ENCODE assay signal across 19 cellular contexts in the genomic region with DNA sequence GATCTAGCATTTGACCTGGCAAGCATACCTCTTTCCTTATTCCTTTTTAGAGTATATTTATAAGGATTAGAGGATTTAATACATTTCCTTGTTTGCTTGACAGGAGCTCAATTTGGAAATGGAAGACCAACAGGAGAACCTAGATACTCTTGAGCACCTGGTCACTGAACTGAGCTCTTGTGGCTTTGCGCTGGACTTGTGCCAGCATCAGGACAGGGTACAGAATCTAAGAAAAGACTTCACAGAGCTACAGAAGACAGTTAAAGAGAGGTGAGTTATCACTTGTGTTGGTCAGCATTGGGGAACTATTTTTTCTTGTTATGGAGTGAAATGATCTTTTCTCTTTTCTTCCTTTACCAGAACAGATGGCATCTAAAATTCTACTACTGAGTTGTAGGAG.
"Had no signal": no experiment of that assay in that cellular context is flagged by ENCODE, and none has a peak within 500 bp of the region (broad histone marks: within the 10 kb centered on the region; RNA-seq: fewer than 3 reads in every experiment).

No MANE protein-coding gene starts in this region.

- H3K9me3 Mint-ChIP-seq: activated CD4-positive, alpha-beta memory T cell treated with anti-CD3 and anti-CD28 coated beads, Interleukin-2, amount 10 ng/mL, durations not matched to agents 7 days and 5 days; activated naive CD8-positive, alpha-beta T cell treated with anti-CD3 and anti-CD28 coated beads for 36 hours; activated T-helper 1 cell treated with anti-CD3 and anti-CD28 coated beads, Interleukin-12 subunit alpha, Interleukin-12 subunit beta, Interleukin-2, Interleukin-4 antibody, amounts not matched to agents 30 ng/mL and 10 ng/mL and 1 ng/mL, durations not matched to agents 14 hours and 24 hours and 36 hours; dendritic cell treated with granulocyte-macrophage colony-stimulating factor and Interleukin-4, amounts not matched to agents 40 ng/mL and 50 ng/mL, for 4 days; effector memory CD8-positive, alpha-beta T cell; mesothelial cell of epicardium; stimulated activated memory B cell treated with anti-CD40 and anti-IgM and Interleukin-4, amounts not matched to agents 10 μg/mL and 1 μg/mL and 100 μg/mL, for 72 hours had no signal

- H3K4me3 ChIP-seq: heart right ventricle, lung, SJSA1, upper lobe of left lung had no signal

- H3K27ac ChIP-seq: epithelial cell of prostate, heart right ventricle, SJSA1 had no signal

- H3K4me1 Mint-ChIP-seq: activated CD4-positive, alpha-beta memory T cell treated with anti-CD3 and anti-CD28 coated beads, Interleukin-2, amount 10 ng/mL, durations not matched to agents 7 days and 5 days; activated naive CD8-positive, alpha-beta T cell treated with anti-CD3 and anti-CD28 coated beads for 36 hours; mesothelial cell of epicardium; stimulated activated memory B cell treated with anti-CD40 and anti-IgM and Interleukin-4, amounts not matched to agents 10 μg/mL and 1 μg/mL and 100 μg/mL, for 72 hours had no signal

- DNase-seq: activated CD4-positive, alpha-beta memory T cell treated with anti-CD3 and anti-CD28 coated beads, Interleukin-2, amount 10 ng/mL, durations not matched to agents 7 days and 5 days; activated CD4-positive, alpha-beta T cell treated with anti-CD3 and anti-CD28 coated beads for 4 hours; activated CD8-positive, alpha-beta memory T cell treated with anti-CD3 and anti-CD28 coated beads, Interleukin-2, amount 50 U/mL, for 48 hours; activated naive CD8-positive, alpha-beta T cell treated with anti-CD3 and anti-CD28 coated beads for 36 hours; amygdala; cerebellar nuclear complex; effector memory CD8-positive, alpha-beta T cell; heart right ventricle; retina; stimulated activated CD4-positive, alpha-beta T cell treated with anti-CD3 and anti-CD28 coated beads, Interleukin-2, amount 100 ng/mL, for 48 hours; T1000; upper lobe of left lung had no signal

- H3K4me3 Mint-ChIP-seq: activated CD4-positive, alpha-beta memory T cell treated with anti-CD3 and anti-CD28 coated beads, Interleukin-2, amount 10 ng/mL, durations not matched to agents 7 days and 5 days; activated naive CD8-positive, alpha-beta T cell treated with anti-CD3 and anti-CD28 coated beads for 36 hours; activated T-helper 1 cell treated with anti-CD3 and anti-CD28 coated beads, Interleukin-12 subunit alpha, Interleukin-12 subunit beta, Interleukin-2, Interleukin-4 antibody, amounts not matched to agents 30 ng/mL and 10 ng/mL and 1 ng/mL, durations not matched to agents 14 hours and 24 hours and 36 hours; dendritic cell treated with granulocyte-macrophage colony-stimulating factor and Interleukin-4, amounts not matched to agents 40 ng/mL and 50 ng/mL, for 4 days; effector memory CD8-positive, alpha-beta T cell; mesothelial cell of epicardium; stimulated activated memory B cell treated with anti-CD40 and anti-IgM and Interleukin-4, amounts not matched to agents 10 μg/mL and 1 μg/mL and 100 μg/mL, for 72 hours had no signal

- H3K27me3 Mint-ChIP-seq: activated CD4-positive, alpha-beta memory T cell treated with anti-CD3 and anti-CD28 coated beads, Interleukin-2, amount 10 ng/mL, durations not matched to agents 7 days and 5 days; activated naive CD8-positive, alpha-beta T cell treated with anti-CD3 and anti-CD28 coated beads for 36 hours; dendritic cell treated with granulocyte-macrophage colony-stimulating factor and Interleukin-4, amounts not matched to agents 40 ng/mL and 50 ng/mL, for 4 days; effector memory CD8-positive, alpha-beta T cell; stimulated activated memory B cell treated with anti-CD40 and anti-IgM and Interleukin-4, amounts not matched to agents 10 μg/mL and 1 μg/mL and 100 μg/mL, for 72 hours had no signal

- H3K27ac Mint-ChIP-seq: activated CD4-positive, alpha-beta memory T cell treated with anti-CD3 and anti-CD28 coated beads, Interleukin-2, amount 10 ng/mL, durations not matched to agents 7 days and 5 days; activated naive CD8-positive, alpha-beta T cell treated with anti-CD3 and anti-CD28 coated beads for 36 hours; activated T-helper 1 cell treated with anti-CD3 and anti-CD28 coated beads, Interleukin-12 subunit alpha, Interleukin-12 subunit beta, Interleukin-2, Interleukin-4 antibody, amounts not matched to agents 30 ng/mL and 10 ng/mL and 1 ng/mL, durations not matched to agents 14 hours and 24 hours and 36 hours; dendritic cell treated with granulocyte-macrophage colony-stimulating factor and Interleukin-4, amounts not matched to agents 40 ng/mL and 50 ng/mL, for 4 days; mesothelial cell of epicardium; stimulated activated memory B cell treated with anti-CD40 and anti-IgM and Interleukin-4, amounts not matched to agents 10 μg/mL and 1 μg/mL and 100 μg/mL, for 72 hours had no signal

- ATAC-seq: effector memory CD8-positive, alpha-beta T cell; heart right ventricle; stimulated activated memory B cell treated with anti-CD40 and anti-IgM and Interleukin-4, amounts not matched to agents 10 μg/mL and 1 μg/mL and 100 μg/mL, for 72 hours had no signal

- H3K27me3 ChIP-seq: heart right ventricle, SJSA1, upper lobe of left lung had no signal
